18 cellular contexts compared by ENCODE assay signal in the genomic region with DNA sequence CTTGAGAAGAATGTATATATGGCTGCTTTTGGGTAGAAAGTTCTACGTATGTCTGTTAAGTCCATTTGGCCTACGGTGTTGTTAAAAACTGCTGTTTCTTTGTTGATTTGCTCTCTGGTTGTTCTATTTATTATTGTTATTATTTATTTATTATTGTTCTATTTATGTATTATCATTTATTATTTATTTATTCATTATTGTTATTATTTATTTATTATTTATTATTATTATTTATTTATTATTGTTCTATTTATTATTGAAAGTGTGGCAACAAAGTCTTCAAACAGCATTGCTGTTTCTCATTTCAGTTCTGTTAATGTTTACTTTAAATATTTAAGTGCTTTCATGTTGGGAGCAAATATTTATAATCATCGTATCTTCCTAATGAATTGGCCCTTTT.
DNase-seq lines count a peak whose midpoint lies in the region; ATAC-seq, FAIRE-seq and TF ChIP-seq lines count a peak whose summit lies in the region.
"Had no signal": no experiment of that assay in that cellular context is flagged by ENCODE, and none has a peak within 500 bp of the region (broad histone marks: within the 10 kb centered on the region; RNA-seq: fewer than 3 reads in every experiment).

No MANE protein-coding gene starts in this region.

- peak overlapping the region; percentile 54 for H2AFZ ChIP-seq in SU-DHL-6 (ENCODE audit: low read depth, low read length, severe bottlenecking)

- 85 to 92% (median 90%) methylated on average over 3 of the region's 3 CpGs for WGBS in small intestine, 3 donors

- H3K27ac ChIP-seq in SU-DHL-6 (ENCODE audit: low read depth, low read length), result no peak overlapping the region
- no peak overlapping the region for H3K27ac ChIP-seq in small intestine (ENCODE audit: low read depth in 1 of 2, low read length in 1 of 2)
- H3K27ac ChIP-seq: 22Rv1, BLaER1 had no signal

- no peak for ATAC-seq in activated CD8-positive, alpha-beta memory T cell treated with anti-CD3 and anti-CD28 coated beads, Interleukin-2, amount 10 ng/mL, durations not matched to agents 7 days and 5 days
- no peak for ATAC-seq in stimulated activated effector memory CD8-positive, alpha-beta T cell treated with anti-CD3 and anti-CD28 coated beads, Interleukin-12 subunit alpha, Interleukin-12 subunit beta, amount 100 ng/mL, for 72 hours
- ATAC-seq: HepG2 had no signal

- H3K27me3 ChIP-seq in SU-DHL-6 (ENCODE audit: low read length) (no peaks in the 10 kb centered on the region), small intestine (ENCODE audit: control insufficient read depth in 2 of 2, insufficient read depth in 2 of 2, low read length in 2 of 2) (no peaks in the 10 kb centered on the region)
- H3K27me3 ChIP-seq: BLaER1 had no signal

- FAIRE-seq in A204.1 (lab: Jason Lieb, UNC) (peak; percentile 92), endometrium (lab: Jason Lieb, UNC) (peak; percentile 12), small intestine (lab: Jason Lieb, UNC) (peak; percentile 88)
- FAIRE-seq: GM12891, GM19239, H1, HepG2 had no signal

- H3K9me2 ChIP-seq in SU-DHL-6 (replicated peaks; ENCODE audit: insufficient read depth, low read length), result no peaks in the 10 kb centered on the region

- H3K4me3 ChIP-seq in SU-DHL-6 (ENCODE audit: insufficient read depth, low read length, poor library complexity, severe bottlenecking) (no peak overlapping the region), small intestine (ENCODE audit: low read depth in 1 of 2, low read length in 2 of 2) (no peak overlapping the region)
- H3K4me3 ChIP-seq: BLaER1 had no signal

- no peaks in the 10 kb centered on the region for H3K9me3 ChIP-seq in SU-DHL-6 (ENCODE audit: insufficient read depth, low read length)
- no peaks in the 10 kb centered on the region for H3K9me3 ChIP-seq in small intestine (ENCODE audit: control insufficient read depth, low read depth)
- H3K9me3 ChIP-seq: BLaER1 had no signal

- H3K36me3 ChIP-seq in SU-DHL-6 (ENCODE audit: low read length) (no peaks in the 10 kb centered on the region), small intestine (ENCODE audit: control insufficient read depth in 2 of 2, insufficient read depth in 2 of 2, low read length in 2 of 2) (peaks cover 0 to 7% of the 10 kb centered on the region in 2 donors)
- H3K36me3 ChIP-seq: BLaER1 had no signal

- TF ChIP-seq CTCF in SU-DHL-6 (IDR thresholded peaks at IDR 0.05; ENCODE audit: insufficient read depth, low read length, poor library complexity, severe bottlenecking), result no peak

- H3K4me1 Mint-ChIP-seq in activated CD8-positive, alpha-beta memory T cell treated with anti-CD3 and anti-CD28 coated beads, Interleukin-2, amount 10 ng/mL, durations not matched to agents 7 days and 5 days, result no peaks in the 10 kb centered on the region
- no peaks in the 10 kb centered on the region for H3K4me1 Mint-ChIP-seq in stimulated activated effector memory CD8-positive, alpha-beta T cell treated with anti-CD3 and anti-CD28 coated beads, Interleukin-12 subunit alpha, Interleukin-12 subunit beta, amount 100 ng/mL, for 72 hours
- H3K4me1 Mint-ChIP-seq: CD14-positive monocyte; CD4-positive, alpha-beta memory T cell; IgD-negative memory B cell had no signal

- H3F3A ChIP-seq in SU-DHL-6 (ENCODE audit: insufficient read depth), result no peaks in the 10 kb centered on the region

- no peak overlapping the region for H3K4me2 ChIP-seq in SU-DHL-6 (ENCODE audit: low read depth, low read length, poor library complexity, severe bottlenecking)
- H3K4me2 ChIP-seq: BLaER1 had no signal

- H3K79me2 ChIP-seq in SU-DHL-6 (ENCODE audit: insufficient read depth, low read length), result no peaks in the 10 kb centered on the region

- H3K4me3 Mint-ChIP-seq in activated CD8-positive, alpha-beta memory T cell treated with anti-CD3 and anti-CD28 coated beads, Interleukin-2, amount 10 ng/mL, durations not matched to agents 7 days and 5 days, result no peak overlapping the region
- H3K4me3 Mint-ChIP-seq in stimulated activated effector memory CD8-positive, alpha-beta T cell treated with anti-CD3 and anti-CD28 coated beads, Interleukin-12 subunit alpha, Interleukin-12 subunit beta, amount 100 ng/mL, for 72 hours, result no peak overlapping the region
- H3K4me3 Mint-ChIP-seq: CD14-positive monocyte; CD4-positive, alpha-beta memory T cell; H9; IgD-negative memory B cell had no signal

- no peaks in the 10 kb centered on the region for H4K20me1 ChIP-seq in SU-DHL-6 (ENCODE audit: low read depth, low read length)
- H4K20me1 ChIP-seq: BLaER1 had no signal

- DNase-seq in small intestine, result no peak
- no peak for DNase-seq in activated CD8-positive, alpha-beta memory T cell treated with anti-CD3 and anti-CD28 coated beads, Interleukin-2, amount 10 ng/mL, durations not matched to agents 7 days and 5 days
- no peak for DNase-seq in stimulated activated effector memory CD8-positive, alpha-beta T cell treated with anti-CD3 and anti-CD28 coated beads, Interleukin-12 subunit alpha, Interleukin-12 subunit beta, amount 100 ng/mL, for 72 hours (ENCODE audit: low spot score in 2 of 2)
- no peak for DNase-seq in inferior parietal cortex (ENCODE audit: extremely low spot score)
- DNase-seq: CD4-positive, alpha-beta memory T cell; DMS79 treated with DMSO at 0.1 percent for 48 hours; H9 had no signal

- H3K27ac Mint-ChIP-seq in activated CD8-positive, alpha-beta memory T cell treated with anti-CD3 and anti-CD28 coated beads, Interleukin-2, amount 10 ng/mL, durations not matched to agents 7 days and 5 days, result no peak overlapping the region
- H3K27ac Mint-ChIP-seq in stimulated activated effector memory CD8-positive, alpha-beta T cell treated with anti-CD3 and anti-CD28 coated beads, Interleukin-12 subunit alpha, Interleukin-12 subunit beta, amount 100 ng/mL, for 72 hours, result no peak overlapping the region
- H3K27ac Mint-ChIP-seq: CD14-positive monocyte; CD4-positive, alpha-beta memory T cell; H9; IgD-negative memory B cell had no signal

- no peaks in the 10 kb centered on the region for H3K27me3 Mint-ChIP-seq in activated CD8-positive, alpha-beta memory T cell treated with anti-CD3 and anti-CD28 coated beads, Interleukin-2, amount 10 ng/mL, durations not matched to agents 7 days and 5 days
- H3K27me3 Mint-ChIP-seq: CD4-positive, alpha-beta memory T cell; IgD-negative memory B cell had no signal

- CTCF ChIA-PET in activated CD8-positive, alpha-beta memory T cell treated with anti-CD3 and anti-CD28 coated beads, Interleukin-2, amount 10 ng/mL, durations not matched to agents 7 days and 5 days (lab: Charles Lee), result no interaction called here

- H3K36me3 Mint-ChIP-seq in activated CD8-positive, alpha-beta memory T cell treated with anti-CD3 and anti-CD28 coated beads, Interleukin-2, amount 10 ng/mL, durations not matched to agents 7 days and 5 days, result no peaks in the 10 kb centered on the region
- no peaks in the 10 kb centered on the region for H3K36me3 Mint-ChIP-seq in stimulated activated effector memory CD8-positive, alpha-beta T cell treated with anti-CD3 and anti-CD28 coated beads, Interleukin-12 subunit alpha, Interleukin-12 subunit beta, amount 100 ng/mL, for 72 hours
- H3K36me3 Mint-ChIP-seq: CD14-positive monocyte; CD4-positive, alpha-beta memory T cell; IgD-negative memory B cell had no signal

- no peak overlapping the region for H3K9ac ChIP-seq in SU-DHL-6 (ENCODE audit: low read length)
- H3K9ac ChIP-seq: BLaER1 had no signal

- no peaks in the 10 kb centered on the region for H3K4me1 ChIP-seq in small intestine (ENCODE audit: control insufficient read depth in 2 of 2, insufficient read depth in 1 of 2, low read depth in 1 of 2, low read length in 1 of 2)
- H3K4me1 ChIP-seq: BLaER1 had no signal

- peaks cover 3% of the 10 kb centered on the region for H3K9me3 Mint-ChIP-seq in activated CD8-positive, alpha-beta memory T cell treated with anti-CD3 and anti-CD28 coated beads, Interleukin-2, amount 10 ng/mL, durations not matched to agents 7 days and 5 days (ENCODE audit: low read depth)
- H3K9me3 Mint-ChIP-seq in stimulated activated effector memory CD8-positive, alpha-beta T cell treated with anti-CD3 and anti-CD28 coated beads, Interleukin-12 subunit alpha, Interleukin-12 subunit beta, amount 100 ng/mL, for 72 hours, result peaks cover 13% of the 10 kb centered on the region
